In genomic region chr2:219559156-219559915, GRCh38 we compare ENCODE assay signal across 21 cellular contexts. TPM values are rescaled to one million over a fixed set of nuclear protein-coding genes. Genes with fewer than 3 reads are reported as not detected.
DNase-seq lines count a peak whose midpoint lies in the region; ATAC-seq, FAIRE-seq and TF ChIP-seq lines count a peak whose summit lies in the region.
"Had no signal": no experiment of that assay in that cellular context is flagged by ENCODE, and none has a peak within 500 bp of the region (broad histone marks: within the 10 kb centered on the region; RNA-seq: fewer than 3 reads in every experiment).

No MANE protein-coding gene starts in this region.

- no peak overlapping the region for H3K4me3 ChIP-seq in osteoblast (ENCODE audit: insufficient read depth, low read length)
- H3K4me3 ChIP-seq: BLaER1 had no signal

- H2AFZ ChIP-seq in osteoblast (ENCODE audit: low read length), result no peak overlapping the region

- TF ChIP-seq CTCF in osteoblast (IDR thresholded peaks at IDR 0.05; ENCODE audit: extremely low read depth, low read depth, low read length) (no peak), GM20000 (IDR thresholded peaks at IDR 0.05; ENCODE audit: extremely low read depth, missing control alignments) (no peak)

- no peak overlapping the region for H3K27ac Mint-ChIP-seq in activated CD4-positive, alpha-beta T cell treated with anti-CD3 and anti-CD28 coated beads, Interleukin-2, amount 10 ng/mL, durations not matched to agents 24 days and 14 days
- H3K27ac Mint-ChIP-seq: CD4-positive, alpha-beta memory T cell had no signal

- ATAC-seq in HG03108 (IDR thresholded peaks at IDR 0.05; ENCODE audit: unreplicated experiment), result no peak
- ATAC-seq: SK-N-SH treated with all-trans-retinoic acid at 6 μM for 48 hours had no signal

- no peaks in the 10 kb centered on the region for H3K4me1 Mint-ChIP-seq in activated CD4-positive, alpha-beta T cell treated with anti-CD3 and anti-CD28 coated beads, Interleukin-2, amount 10 ng/mL, durations not matched to agents 24 days and 14 days

- H3K36me3 Mint-ChIP-seq in activated CD4-positive, alpha-beta T cell treated with anti-CD3 and anti-CD28 coated beads, Interleukin-2, amount 10 ng/mL, durations not matched to agents 24 days and 14 days (ENCODE audit: low read depth), result no peaks in the 10 kb centered on the region
- H3K36me3 Mint-ChIP-seq: CD4-positive, alpha-beta memory T cell had no signal

- H3K27me3 Mint-ChIP-seq in activated CD4-positive, alpha-beta T cell treated with anti-CD3 and anti-CD28 coated beads, Interleukin-2, amount 10 ng/mL, durations not matched to agents 24 days and 14 days, result peaks cover 1% of the 10 kb centered on the region

- H3K4me3 Mint-ChIP-seq in activated CD4-positive, alpha-beta T cell treated with anti-CD3 and anti-CD28 coated beads, Interleukin-2, amount 10 ng/mL, durations not matched to agents 24 days and 14 days, result no peak overlapping the region

- no peaks in the 10 kb centered on the region for H3K27me3 ChIP-seq in osteoblast (ENCODE audit: insufficient read depth, low read length)
- H3K27me3 ChIP-seq: BLaER1 had no signal

- no peaks in the 10 kb centered on the region for H3K9me3 ChIP-seq in osteoblast (ENCODE audit: low read depth, low read length)
- H3K9me3 ChIP-seq: BLaER1, Caco-2 had no signal

- no peak overlapping the region for H3K27ac ChIP-seq in osteoblast (ENCODE audit: low read depth, low read length)
- H3K27ac ChIP-seq: BLaER1 had no signal

- intact Hi-C loops in activated CD4-positive, alpha-beta T cell treated with anti-CD3 and anti-CD28 coated beads, Interleukin-2, amount 10 ng/mL, durations not matched to agents 24 days and 14 days (cut with micrococcal nuclease), result no loop called here

- H3K4me1 ChIP-seq in osteoblast (ENCODE audit: insufficient read depth, low read length), result no peaks in the 10 kb centered on the region

- no peaks in the 10 kb centered on the region for H4K20me1 ChIP-seq in osteoblast (ENCODE audit: insufficient read depth, low read length)
- H4K20me1 ChIP-seq: BLaER1 had no signal

- DNase-seq in EH (ENCODE audit: low read depth) (peak; percentile 36), HTR-8/SVneo (ENCODE audit: insufficient read length, low spot score) (no peak), amniotic epithelial cell (ENCODE audit: low read depth) (peak; percentile 52), osteoblast (ENCODE audit: insufficient read length, low spot score, missing footprints) (peak; percentile 65), GM20000 (ENCODE audit: low spot score) (no peak)
- DNase-seq in activated CD4-positive, alpha-beta T cell treated with anti-CD3 and anti-CD28 coated beads, Interleukin-2, amount 10 ng/mL, durations not matched to agents 24 days and 14 days, result no peak
- DNase-seq: Caco-2, DMS 273 treated with DMSO at 0.1 percent for 48 hours, DND-41, KG1, NCI-H1092, NCI-H1436, NCI-H187 treated with DMSO at 0.1 percent for 48 hours, NCI-H510A, NCI-H748 treated with DMSO at 0.1 percent for 48 hours had no signal

- H3K36me3 ChIP-seq in osteoblast (ENCODE audit: insufficient read depth, low read length), result no peaks in the 10 kb centered on the region

- FAIRE-seq in HTR-8/SVneo (lab: Jason Lieb, UNC), result peak; percentile 89
- FAIRE-seq: GM12891, H54 had no signal

- no peaks in the 10 kb centered on the region for H3K79me2 ChIP-seq in osteoblast (ENCODE audit: insufficient read depth, low read length)

- H3K9me3 Mint-ChIP-seq in activated CD4-positive, alpha-beta T cell treated with anti-CD3 and anti-CD28 coated beads, Interleukin-2, amount 10 ng/mL, durations not matched to agents 24 days and 14 days, result no peaks in the 10 kb centered on the region
- H3K9me3 Mint-ChIP-seq: CD4-positive, alpha-beta memory T cell had no signal

- no peak overlapping the region for H3K4me2 ChIP-seq in osteoblast (ENCODE audit: insufficient read depth, low read length)

RNA-seq across cellular contexts. Expression of gene OBSL1, which starts 12.0 kb away (rescaled TPM):
- total RNA-seq in osteoblast, result 60.4 and 65.9 TPM in 2 replicates
- total RNA-seq in activated CD4-positive, alpha-beta T cell treated with anti-CD3 and anti-CD28 coated beads, Interleukin-2, amount 10 ng/mL, durations not matched to agents 24 days and 14 days, result 0.26 and 0.47 TPM in 2 replicates

RNA-seq across cellular contexts. Expression of gene INHA, which starts 12.8 kb away (rescaled TPM):
- total RNA-seq in osteoblast, result under 0.01 and 0.29 TPM in 2 replicates
- not detected in 2 replicates for total RNA-seq in activated CD4-positive, alpha-beta T cell treated with anti-CD3 and anti-CD28 coated beads, Interleukin-2, amount 10 ng/mL, durations not matched to agents 24 days and 14 days
- total RNA-seq: CD4-positive, alpha-beta memory T cell had no signal

RNA-seq across cellular contexts. Expression of gene TMEM198, which starts 15.5 kb away (rescaled TPM):
- 1.1 and 1.5 TPM in 2 replicates for total RNA-seq in osteoblast
- total RNA-seq in activated CD4-positive, alpha-beta T cell treated with anti-CD3 and anti-CD28 coated beads, Interleukin-2, amount 10 ng/mL, durations not matched to agents 24 days and 14 days, result 3.1 and 3.4 TPM in 2 replicates

RNA-seq across cellular contexts. Expression of gene CHPF, which starts 15.7 kb away (rescaled TPM):
- 192 and 221 TPM in 2 replicates for total RNA-seq in osteoblast
- 37.8 and 38.3 TPM in 2 replicates for total RNA-seq in activated CD4-positive, alpha-beta T cell treated with anti-CD3 and anti-CD28 coated beads, Interleukin-2, amount 10 ng/mL, durations not matched to agents 24 days and 14 days

RNA-seq across cellular contexts. Expression of gene STK11IP, which starts 38.3 kb away (rescaled TPM):
- 19.4 and 22.1 TPM in 2 replicates for total RNA-seq in osteoblast
- 32.6 and 35.0 TPM in 2 replicates for total RNA-seq in activated CD4-positive, alpha-beta T cell treated with anti-CD3 and anti-CD28 coated beads, Interleukin-2, amount 10 ng/mL, durations not matched to agents 24 days and 14 days

Comparison
In these comparisons a context has a peak if more than half of its experiments do, and no peak if none do; other contexts are left out.
1. DNase-seq: peak in EH (single experiment), amniotic epithelial cell (single experiment) and osteoblast (single experiment); none in HTR-8/SVneo (single experiment), activated CD4-positive, alpha-beta T cell treated with anti-CD3 and anti-CD28 coated beads, Interleukin-2, amount 10 ng/mL, durations not matched to agents 24 days and 14 days (single experiment) and GM20000 (single experiment).
2. RNA of gene OBSL1, which starts 12.0 kb away (total RNA-seq): 60.4 to 65.9 TPM in osteoblast; 0.26 to 0.47 TPM in activated CD4-positive, alpha-beta T cell treated with anti-CD3 and anti-CD28 coated beads, Interleukin-2, amount 10 ng/mL, durations not matched to agents 24 days and 14 days; every median in the first group is over 10 times any median in the second.